Comparison of ENCODE assay signal across 8 cellular contexts in genomic region chr14:75295491-75296338, GRCh38. TPM values are rescaled to one million over a fixed set of nuclear protein-coding genes. Genes with fewer than 3 reads are reported as not detected.
A peak's percentile ranks its signal among the peaks of the same experiment; 100 is the strongest.
DNase-seq lines count a peak whose midpoint lies in the region; ATAC-seq and TF ChIP-seq lines count a peak whose summit lies in the region.

No MANE protein-coding gene starts in this region.

- peak; percentile 24 for ATAC-seq in GM18520 (IDR thresholded peaks at IDR 0.05; ENCODE audit: unreplicated experiment)
- peak; percentile 40 for ATAC-seq in left colon
- no peak for ATAC-seq in HG02571 (IDR thresholded peaks at IDR 0.05; ENCODE audit: unreplicated experiment)

- in situ Hi-C loops in ACHN (cut with HindIII; ENCODE audit: low pct_ligation_motif_present, low pct_unique_long_range_greater_than_20kb, low sequenced_read_pairs) = no loop called here

- peak; percentile 98 for TF ChIP-seq CTCF in choroid plexus epithelial cell (conservative IDR thresholded peaks at IDR 0.05; ENCODE audit: low read depth, low read length)

- peak overlapping the region; percentile 67 for H3K4me3 ChIP-seq in choroid plexus epithelial cell (ENCODE audit: low read depth, low read length)

- intact Hi-C loops in left colon (cut with DNase I, micrococcal nuclease) = no loop called here

- DNase-seq in ACHN (peak; percentile 67), NCI-H345 (lab: John Stamatoyannopoulos, UW) (peak; percentile 76), choroid plexus epithelial cell (ENCODE audit: low read depth) (peak; percentile 85), left colon (peak; percentile 66 to 86)
- DNase-seq in activated CD4-positive, alpha-beta T cell treated with anti-CD3 and anti-CD28 coated beads for 4 hours = peak; percentile 76 to 80
- DNase-seq in stimulated activated CD4-positive, alpha-beta T cell treated with anti-CD3 and anti-CD28 coated beads, Interleukin-1b, Interleukin-23, amount 100 ng/mL, for 1 hour (ENCODE audit: low read depth in 2 of 2) = peak; percentile 43 to 64

RNA-seq across cellular contexts. Expression of gene FOS, which starts 17.1 kb away (rescaled TPM):
- 100 to 1,000 TPM; 220 to 877 TPM for total RNA-seq in left colon
